ENCODE assay signal across 8 cellular contexts in the genomic region with DNA sequence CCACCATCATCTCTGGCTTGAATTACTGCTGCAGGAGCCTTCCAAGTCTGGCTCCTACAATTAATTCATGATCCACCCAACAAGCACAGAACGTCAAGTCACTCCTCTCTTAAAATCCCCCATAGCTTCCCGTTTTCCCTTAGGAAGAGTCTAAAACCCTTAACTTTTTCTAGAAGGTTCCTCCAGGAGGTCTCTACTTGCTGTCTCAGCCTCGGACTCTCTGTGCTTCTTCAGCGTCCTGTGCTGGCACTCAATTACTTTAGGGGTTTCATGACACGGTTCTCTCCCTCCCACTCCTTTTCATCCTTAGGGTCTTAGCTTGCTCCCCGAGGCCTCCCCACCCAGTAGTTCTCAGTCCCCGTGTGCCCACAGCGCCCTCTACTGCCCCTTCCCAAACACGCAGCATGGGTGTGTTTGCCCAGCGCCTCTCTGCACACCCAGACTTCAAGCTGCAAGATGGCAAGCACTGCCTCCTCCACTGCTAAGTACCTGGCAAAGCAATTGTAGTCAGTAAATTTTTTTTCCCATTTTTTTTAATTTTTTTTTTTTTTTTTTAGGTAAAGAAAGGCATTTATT.
DNase-seq lines count a peak whose midpoint lies in the region; ATAC-seq, FAIRE-seq and TF ChIP-seq lines count a peak whose summit lies in the region.

No MANE protein-coding gene starts in this region.

- TF ChIP-seq POLR2A in H54 (IDR thresholded peaks at IDR 0.05; ENCODE audit: low read depth, low read length), result no peak

- no peak for FAIRE-seq in H54 (lab: Jason Lieb, UNC)

- H3K4me3 ChIP-seq in BLaER1, result no peak overlapping the region

- no peak overlapping the region for H3K9ac ChIP-seq in BLaER1

- H3K9me3 ChIP-seq in BLaER1, result no peaks in the 10 kb centered on the region

- no peaks in the 10 kb centered on the region for H3K36me3 ChIP-seq in BLaER1

- no peaks in the 10 kb centered on the region for H3K27me3 ChIP-seq in BLaER1

- H4K20me1 ChIP-seq in BLaER1, result no peaks in the 10 kb centered on the region

- peak; percentile 89 for ATAC-seq in SK-N-SH treated with all-trans-retinoic acid at 6 μM for 48 hours

- H3K4me1 ChIP-seq in BLaER1, result peaks cover 43% of the 10 kb centered on the region

- DNase-seq in H54 (ENCODE audit: insufficient read length, low spot score) (peak; percentile 84), iPS-NIHi11 (ENCODE audit: low spot score) (peak; percentile 87), dedifferentiated amniotic fluid mesenchymal stem cell (ENCODE audit: extremely low spot score) (no peak), NCI-H2171 (lab: John Stamatoyannopoulos, UW) (no peak)
- DNase-seq in activated naive CD8-positive, alpha-beta T cell treated with anti-CD3 and anti-CD28 coated beads, Interleukin-2, amount 50 U/mL, for 16 hours (ENCODE audit: low read depth, low spot score), result peak; percentile 43
- peak; percentile 39 to 54 for DNase-seq in stimulated activated CD4-positive, alpha-beta T cell treated with anti-CD3 and anti-CD28 coated beads, Interleukin-4, amount 100 ng/mL, for 4 hours

- peak overlapping the region; percentile 48 for H3K4me2 ChIP-seq in BLaER1

- no peak overlapping the region for H3K27ac ChIP-seq in BLaER1

TF ChIP-seq in SK-N-SH treated with all-trans-retinoic acid at 6 μM for 48 hours, 23 proteins besides CTCF, POLR2A, EP300 and RAD21:
- TF ChIP-seq ARNTL (CRISPR knock-in tag; IDR thresholded peaks at IDR 0.05; ENCODE audit: borderline replicate concordance, low read depth) (no peak), ZNF8 (CRISPR knock-in tag; IDR thresholded peaks at IDR 0.05) (no peak), OSR1 (CRISPR knock-in tag; IDR thresholded peaks at IDR 0.05) (no peak), ZC3H10 (CRISPR knock-in tag; IDR thresholded peaks at IDR 0.05) (no peak), ZFP30 (CRISPR knock-in tag; IDR thresholded peaks at IDR 0.05) (no peak)

Comparison
In these comparisons a context has a peak if more than half of its experiments do, and no peak if none do; other contexts are left out.
1. DNase-seq: peak in H54 (single experiment), activated naive CD8-positive, alpha-beta T cell treated with anti-CD3 and anti-CD28 coated beads, Interleukin-2, amount 50 U/mL, for 16 hours (single experiment), iPS-NIHi11 (single experiment) and stimulated activated CD4-positive, alpha-beta T cell treated with anti-CD3 and anti-CD28 coated beads, Interleukin-4, amount 100 ng/mL, for 4 hours (2 of 2); none in dedifferentiated amniotic fluid mesenchymal stem cell (single experiment) and NCI-H2171 (single experiment).